In genomic region chr7:32916006-32916405, GRCh38 we compare ENCODE assay signal across 22 cellular contexts.
"Had no signal": no experiment of that assay in that cellular context is flagged by ENCODE, and none has a peak within 500 bp of the region (broad histone marks: within the 10 kb centered on the region; RNA-seq: fewer than 3 reads in every experiment).

No MANE protein-coding gene starts in this region.

- DNase-seq: effector CD4-positive, alpha-beta T cell; endodermal cell; erythroblast; foreskin melanocyte; head of caudate nucleus; hippocampal formation; kidney glomerular epithelial cell; naive thymus-derived CD4-positive, alpha-beta T cell; nephron progenitor cell; psoas muscle; retina; right lobe of liver; stimulated activated CD4-positive, alpha-beta T cell treated with anti-CD3 and anti-CD28 coated beads, Interleukin-4, amount 100 ng/mL, for 1 hour; stimulated activated CD8-positive, alpha-beta memory T cell treated with anti-CD3 and anti-CD28 coated beads, Interleukin-4, amount 100 ng/mL, for 48 hours; testis; upper lobe of right lung had no signal

- H3K27ac Mint-ChIP-seq: endodermal cell; stimulated activated effector memory CD8-positive, alpha-beta T cell treated with anti-CD3 and anti-CD28 coated beads, Interleukin-12 subunit alpha, Interleukin-12 subunit beta, amount 100 ng/mL, for 72 hours had no signal

- H3K27me3 Mint-ChIP-seq: naive thymus-derived CD4-positive, alpha-beta T cell; stimulated activated naive CD8-positive, alpha-beta T cell treated with anti-CD3 and anti-CD28 coated beads, Interleukin-15, Interleukin-2, amounts not matched to agents 100 ng/mL and 50 ng/mL, for 24 hours had no signal

- H3K4me3 Mint-ChIP-seq: endodermal cell; naive thymus-derived CD4-positive, alpha-beta T cell; nephron progenitor cell; stimulated activated effector memory CD8-positive, alpha-beta T cell treated with anti-CD3 and anti-CD28 coated beads, Interleukin-12 subunit alpha, Interleukin-12 subunit beta, amount 100 ng/mL, for 72 hours; stimulated activated naive CD8-positive, alpha-beta T cell treated with anti-CD3 and anti-CD28 coated beads, Interleukin-15, Interleukin-2, amounts not matched to agents 100 ng/mL and 50 ng/mL, for 24 hours had no signal

- H3K9me3 Mint-ChIP-seq: endodermal cell; naive thymus-derived CD4-positive, alpha-beta T cell; stimulated activated effector memory CD8-positive, alpha-beta T cell treated with anti-CD3 and anti-CD28 coated beads, Interleukin-12 subunit alpha, Interleukin-12 subunit beta, amount 100 ng/mL, for 72 hours; stimulated activated naive CD8-positive, alpha-beta T cell treated with anti-CD3 and anti-CD28 coated beads, Interleukin-15, Interleukin-2, amounts not matched to agents 100 ng/mL and 50 ng/mL, for 24 hours had no signal

- H3K4me3 ChIP-seq: coronary artery, psoas muscle, right lobe of liver, testis, tibial nerve, upper lobe of right lung had no signal

- FAIRE-seq: endothelial cell of umbilical vein, islet of Langerhans had no signal

- H3K9me3 ChIP-seq: psoas muscle, right lobe of liver, testis, tibial nerve, upper lobe of right lung had no signal

- H3K4me1 ChIP-seq: psoas muscle, right lobe of liver, testis, tibial nerve, upper lobe of right lung had no signal

- H3K27me3 ChIP-seq: right lobe of liver, testis, tibial nerve, upper lobe of right lung had no signal

- H3K27ac ChIP-seq: coronary artery, psoas muscle, right lobe of liver, testis, tibial nerve, upper lobe of right lung had no signal

- H3K4me1 Mint-ChIP-seq: endodermal cell, nephron progenitor cell had no signal
